In the genomic region with DNA sequence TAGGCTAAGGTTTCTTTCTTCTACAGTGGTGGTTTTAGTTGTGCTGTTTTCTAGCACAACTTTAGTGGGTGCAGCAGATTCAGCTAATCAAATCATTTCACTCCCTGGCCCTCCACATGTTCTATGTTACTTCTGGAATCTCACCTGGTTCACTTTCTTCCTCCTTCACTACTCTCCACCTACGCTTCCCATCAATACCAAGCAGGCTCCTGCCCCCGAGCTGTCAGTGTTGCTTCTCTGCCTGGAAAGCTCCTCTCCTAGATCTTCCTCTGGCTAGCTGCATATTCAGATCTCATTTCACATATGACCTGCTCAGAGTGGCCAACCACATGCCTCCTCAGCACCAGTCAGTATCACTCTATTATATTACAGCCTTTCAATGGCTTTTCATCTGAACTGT, we compare ENCODE assay signal across 27 cellular contexts.
"Had no signal": no experiment of that assay in that cellular context is flagged by ENCODE, and none has a peak within 500 bp of the region (broad histone marks: within the 10 kb centered on the region; RNA-seq: fewer than 3 reads in every experiment).

No MANE protein-coding gene starts in this region.

- H3K4me3 Mint-ChIP-seq: stimulated activated effector memory CD8-positive, alpha-beta T cell treated with anti-CD3 and anti-CD28 coated beads, Interleukin-12 subunit alpha, Interleukin-12 subunit beta, amount 100 ng/mL, for 72 hours; stimulated activated memory B cell treated with anti-CD40 and anti-IgM and Interleukin-4, amounts not matched to agents 10 μg/mL and 1 μg/mL and 100 μg/mL, for 72 hours; stimulated activated naive B cell treated with anti-CD40 and anti-IgM and Interleukin-4, amounts not matched to agents 10 μg/mL and 1 μg/mL and 100 μg/mL, for 72 hours; stimulated activated naive CD8-positive, alpha-beta T cell treated with anti-CD3 and anti-CD28 coated beads, Interleukin-15, amount 100 ng/mL, for 72 hours; stimulated activated naive CD8-positive, alpha-beta T cell treated with anti-CD3 and anti-CD28 coated beads, Interleukin-15, Interleukin-2, amounts not matched to agents 100 ng/mL and 50 ng/mL, for 24 hours; type B pancreatic cell had no signal

- H3K36me3 Mint-ChIP-seq: stimulated activated effector memory CD8-positive, alpha-beta T cell treated with anti-CD3 and anti-CD28 coated beads, Interleukin-12 subunit alpha, Interleukin-12 subunit beta, amount 100 ng/mL, for 72 hours; stimulated activated memory B cell treated with anti-CD40 and anti-IgM and Interleukin-4, amounts not matched to agents 10 μg/mL and 1 μg/mL and 100 μg/mL, for 72 hours; stimulated activated naive B cell treated with anti-CD40 and anti-IgM and Interleukin-4, amounts not matched to agents 10 μg/mL and 1 μg/mL and 100 μg/mL, for 72 hours; type B pancreatic cell had no signal

- H3K27ac ChIP-seq: stomach, suprapubic skin, testis, thoracic aorta, thyroid gland, tibial artery, tibial nerve, transverse colon, upper lobe of left lung, upper lobe of right lung, uterus, vagina had no signal

- H3K4me1 Mint-ChIP-seq: stimulated activated effector memory CD8-positive, alpha-beta T cell treated with anti-CD3 and anti-CD28 coated beads, Interleukin-12 subunit alpha, Interleukin-12 subunit beta, amount 100 ng/mL, for 72 hours; stimulated activated memory B cell treated with anti-CD40 and anti-IgM and Interleukin-4, amounts not matched to agents 10 μg/mL and 1 μg/mL and 100 μg/mL, for 72 hours; stimulated activated naive B cell treated with anti-CD40 and anti-IgM and Interleukin-4, amounts not matched to agents 10 μg/mL and 1 μg/mL and 100 μg/mL, for 72 hours; stimulated activated naive CD8-positive, alpha-beta T cell treated with anti-CD3 and anti-CD28 coated beads, Interleukin-15, amount 100 ng/mL, for 72 hours had no signal

- H3K9me3 Mint-ChIP-seq: stimulated activated memory B cell treated with anti-CD40 and anti-IgM and Interleukin-4, amounts not matched to agents 10 μg/mL and 1 μg/mL and 100 μg/mL, for 72 hours; stimulated activated naive B cell treated with anti-CD40 and anti-IgM and Interleukin-4, amounts not matched to agents 10 μg/mL and 1 μg/mL and 100 μg/mL, for 72 hours; stimulated activated naive CD8-positive, alpha-beta T cell treated with anti-CD3 and anti-CD28 coated beads, Interleukin-15, Interleukin-2, amounts not matched to agents 100 ng/mL and 50 ng/mL, for 24 hours; type B pancreatic cell had no signal

- H3K27me3 Mint-ChIP-seq: stimulated activated memory B cell treated with anti-CD40 and anti-IgM and Interleukin-4, amounts not matched to agents 10 μg/mL and 1 μg/mL and 100 μg/mL, for 72 hours; stimulated activated naive B cell treated with anti-CD40 and anti-IgM and Interleukin-4, amounts not matched to agents 10 μg/mL and 1 μg/mL and 100 μg/mL, for 72 hours; stimulated activated naive CD8-positive, alpha-beta T cell treated with anti-CD3 and anti-CD28 coated beads, Interleukin-15, amount 100 ng/mL, for 72 hours; stimulated activated naive CD8-positive, alpha-beta T cell treated with anti-CD3 and anti-CD28 coated beads, Interleukin-15, Interleukin-2, amounts not matched to agents 100 ng/mL and 50 ng/mL, for 24 hours had no signal

- H3K4me3 ChIP-seq: stomach, suprapubic skin, testis, thoracic aorta, thyroid gland, tibial artery, tibial nerve, transverse colon, upper lobe of left lung, upper lobe of right lung, uterus, vagina had no signal

- H3K36me3 ChIP-seq: stomach, suprapubic skin, thoracic aorta, thyroid gland, tibial artery, tibial nerve, transverse colon, upper lobe of left lung, upper lobe of right lung, uterus, vagina had no signal

- H3K27me3 ChIP-seq: stomach, suprapubic skin, testis, thyroid gland, tibial artery, tibial nerve, transverse colon, upper lobe of left lung, upper lobe of right lung, uterus, vagina had no signal

- H3K27ac Mint-ChIP-seq: stimulated activated effector memory CD8-positive, alpha-beta T cell treated with anti-CD3 and anti-CD28 coated beads, Interleukin-12 subunit alpha, Interleukin-12 subunit beta, amount 100 ng/mL, for 72 hours; stimulated activated memory B cell treated with anti-CD40 and anti-IgM and Interleukin-4, amounts not matched to agents 10 μg/mL and 1 μg/mL and 100 μg/mL, for 72 hours; stimulated activated naive B cell treated with anti-CD40 and anti-IgM and Interleukin-4, amounts not matched to agents 10 μg/mL and 1 μg/mL and 100 μg/mL, for 72 hours; stimulated activated naive CD8-positive, alpha-beta T cell treated with anti-CD3 and anti-CD28 coated beads, Interleukin-15, amount 100 ng/mL, for 72 hours; stimulated activated naive CD8-positive, alpha-beta T cell treated with anti-CD3 and anti-CD28 coated beads, Interleukin-15, Interleukin-2, amounts not matched to agents 100 ng/mL and 50 ng/mL, for 24 hours; type B pancreatic cell had no signal

- DNase-seq: stimulated activated CD4-positive, alpha-beta T cell treated with anti-CD3 and anti-CD28 coated beads, Interleukin-2, amount 100 ng/mL, for 48 hours; stimulated activated CD4-positive, alpha-beta T cell treated with anti-CD3 and anti-CD28 coated beads, Interleukin-4, amount 100 ng/mL, for 1 hour; stimulated activated CD4-positive, alpha-beta T cell treated with anti-CD3 and anti-CD28 coated beads, Interleukin-4, amount 100 ng/mL, for 4 hours; stimulated activated CD8-positive, alpha-beta memory T cell treated with anti-CD3 and anti-CD28 coated beads, Interleukin-4, amount 100 ng/mL, for 48 hours; stimulated activated naive B cell treated with anti-CD40 and anti-IgM and Interleukin-4, amounts not matched to agents 10 μg/mL and 1 μg/mL and 100 μg/mL, for 72 hours; stimulated activated naive CD4-positive, alpha-beta T cell; stimulated activated naive CD4-positive, alpha-beta T cell treated with Interleukin-2 at 50 U/mL for 16 hours; stimulated activated naive CD8-positive, alpha-beta T cell treated with anti-CD3 and anti-CD28 coated beads, Interleukin-15, amount 100 ng/mL, for 72 hours; stimulated activated naive CD8-positive, alpha-beta T cell treated with anti-CD3 and anti-CD28 coated beads, Interleukin-15, Interleukin-2, amounts not matched to agents 100 U/mL and 50 U/mL, for 24 hours; stomach; substantia nigra; testis; thyroid gland; tibial artery; transverse colon; trophoblast cell; upper lobe of left lung; upper lobe of right lung; uterus had no signal
